11 cellular contexts compared by ENCODE assay signal in the genomic region with DNA sequence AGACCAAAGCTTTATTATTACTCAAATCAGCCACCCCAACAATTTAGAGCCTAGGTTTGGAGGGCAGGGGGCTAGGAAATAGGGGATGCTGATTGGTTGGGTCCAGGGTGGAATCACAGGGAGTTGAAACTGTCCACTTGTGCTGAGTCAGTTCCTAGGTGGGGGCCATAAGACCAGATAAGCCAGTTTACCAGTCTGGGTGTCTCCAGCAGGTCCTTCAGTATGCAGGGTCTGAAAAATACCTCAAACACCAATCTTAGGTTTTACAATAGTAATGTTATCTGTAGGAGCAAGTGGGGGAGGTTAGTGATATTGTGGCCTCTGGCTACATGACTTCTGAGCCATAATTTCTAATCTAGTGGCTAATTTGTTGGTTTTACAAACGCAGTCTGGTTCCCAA.
"Had no signal": no experiment of that assay in that cellular context is flagged by ENCODE, and none has a peak within 500 bp of the region (broad histone marks: within the 10 kb centered on the region; RNA-seq: fewer than 3 reads in every experiment).

No MANE protein-coding gene starts in this region.

- H3K4me2 ChIP-seq: neural progenitor cell had no signal

- H3K9ac ChIP-seq: neural progenitor cell, parathyroid adenoma had no signal

- H3K27me3 Mint-ChIP-seq: activated naive CD4-positive, alpha-beta T cell treated with anti-CD3 and anti-CD28 coated beads, Interleukin-2, amount 10 ng/mL, durations not matched to agents 7 days and 5 days had no signal

- H3K9me3 ChIP-seq: thyroid gland, uterus had no signal

- H3K4me1 ChIP-seq: neural progenitor cell, parathyroid adenoma, uterus had no signal

- H3K27ac ChIP-seq: brain microvascular endothelial cell, neural progenitor cell, parathyroid adenoma, uterus had no signal

- H3K4me1 Mint-ChIP-seq: neural progenitor cell had no signal

- DNase-seq: activated CD4-positive, alpha-beta T cell treated with anti-CD3 and anti-CD28 coated beads, Interleukin-2, amount 50 U/mL, for 4 hours; activated CD4-positive, CD25-positive, alpha-beta regulatory T cell treated with anti-CD3 and anti-CD28 coated beads, Interleukin-2, amount 50 U/mL, for 72 hours; activated naive CD4-positive, alpha-beta T cell treated with anti-CD3 and anti-CD28 coated beads, Interleukin-2, amount 10 ng/mL, durations not matched to agents 7 days and 5 days; brain microvascular endothelial cell; dermis blood vessel endothelial cell; head of caudate nucleus; thyroid gland; uterus had no signal

- H3K27ac Mint-ChIP-seq: activated naive CD4-positive, alpha-beta T cell treated with anti-CD3 and anti-CD28 coated beads, Interleukin-2, amount 10 ng/mL, durations not matched to agents 7 days and 5 days; neural progenitor cell had no signal

- H3K27me3 ChIP-seq: brain microvascular endothelial cell, neural progenitor cell, thyroid gland, uterus had no signal

- H3K9me3 Mint-ChIP-seq: activated naive CD4-positive, alpha-beta T cell treated with anti-CD3 and anti-CD28 coated beads, Interleukin-2, amount 10 ng/mL, durations not matched to agents 7 days and 5 days; neural progenitor cell had no signal

- H2AFZ ChIP-seq: neural progenitor cell, parathyroid adenoma had no signal

- H3K36me3 ChIP-seq: thyroid gland, uterus had no signal

- ATAC-seq: left lobe of liver had no signal

- H3K4me3 ChIP-seq: neural progenitor cell, thyroid gland, uterus had no signal

- H3K4me3 Mint-ChIP-seq: activated naive CD4-positive, alpha-beta T cell treated with anti-CD3 and anti-CD28 coated beads, Interleukin-2, amount 10 ng/mL, durations not matched to agents 7 days and 5 days; neural progenitor cell had no signal
